Comparison of ENCODE assay signal across 18 cellular contexts in genomic region chr5:131786900-131787692, GRCh38. TPM values are rescaled to one million over a fixed set of nuclear protein-coding genes. Genes with fewer than 3 reads are reported as not detected.
DNase-seq lines count a peak whose midpoint lies in the region; ATAC-seq and TF ChIP-seq lines count a peak whose summit lies in the region.
"Had no signal": no experiment of that assay in that cellular context is flagged by ENCODE, and none has a peak within 500 bp of the region (broad histone marks: within the 10 kb centered on the region; RNA-seq: fewer than 3 reads in every experiment).

No MANE protein-coding gene starts in this region.

- no peak overlapping the region for H3K9ac ChIP-seq in endodermal cell (ENCODE audit: extremely low read depth, low read length, poor library complexity, severe bottlenecking)
- no peak overlapping the region for H3K9ac ChIP-seq in mesenchymal stem cell (ENCODE audit: low read length)
- no peak overlapping the region for H3K9ac ChIP-seq in GM23248

- no peak overlapping the region for H2BK5ac ChIP-seq in mesenchymal stem cell (ENCODE audit: low read depth, low read length, poor library complexity, severe bottlenecking)

- H3K36me3 ChIP-seq in right atrium auricular region: no peaks in the 10 kb centered on the region
- no peaks in the 10 kb centered on the region for H3K36me3 ChIP-seq in endodermal cell (ENCODE audit: control insufficient read depth, insufficient read depth, low read length)
- peaks cover 0 to 10% of the 10 kb centered on the region in 2 experiments for H3K36me3 ChIP-seq in mesenchymal stem cell (ENCODE audit: control insufficient read depth in 1 of 2, insufficient read depth in 2 of 2, low read depth in 1 of 2, low read length in 2 of 2)
- no peaks in the 10 kb centered on the region for H3K36me3 ChIP-seq in GM23248 (ENCODE audit: low read depth)
- peaks cover 0 to 9% (median 0%) of the 10 kb centered on the region in 6 donors for H3K36me3 ChIP-seq in spleen
- H3K36me3 ChIP-seq in osteoblast (ENCODE audit: insufficient read depth, low read length): no peaks in the 10 kb centered on the region

- peaks cover 99% of the 10 kb centered on the region for H3K79me2 ChIP-seq in GM23248 (ENCODE audit: insufficient read depth)
- peaks cover 97% of the 10 kb centered on the region for H3K79me2 ChIP-seq in osteoblast (ENCODE audit: insufficient read depth, low read length)

- ATAC-seq in Right ventricle myocardium superior (ENCODE audit: poor library complexity): peak; percentile 45
- ATAC-seq: SK-N-SH treated with all-trans-retinoic acid at 6 μM for 48 hours had no signal

- H3K79me1 ChIP-seq in mesenchymal stem cell (replicated peaks; ENCODE audit: low read length, poor library complexity, severe bottlenecking): peaks cover 2% of the 10 kb centered on the region

- H2BK12ac ChIP-seq in mesenchymal stem cell (ENCODE audit: low read length in 2 of 2): no peak overlapping the region

- peak overlapping the region; percentile 32 for H3K27ac Mint-ChIP-seq in endodermal cell
- H3K27ac Mint-ChIP-seq in activated naive CD4-positive, alpha-beta T cell treated with anti-CD3 and anti-CD28 coated beads, Interleukin-2, amount 10 ng/mL, durations not matched to agents 7 days and 5 days: no peak overlapping the region
- H3K27ac Mint-ChIP-seq: CD4-positive, alpha-beta T cell had no signal

- H3K4me1 ChIP-seq in right atrium auricular region (peaks cover 0 to 21% of the 10 kb centered on the region in 2 donors), endodermal cell (ENCODE audit: control insufficient read depth, insufficient read depth, low read length) (peaks cover 8% of the 10 kb centered on the region), mesenchymal stem cell (ENCODE audit: control insufficient read depth, insufficient read depth, low read depth, low read length) (peaks cover 2% of the 10 kb centered on the region), GM23248 (ENCODE audit: insufficient read depth) (no peaks in the 10 kb centered on the region), spleen (peaks cover 0 to 61% (median 34%) of the 10 kb centered on the region in 6 donors), osteoblast (ENCODE audit: insufficient read depth, low read length) (no peaks in the 10 kb centered on the region)
- H3K4me1 ChIP-seq: A549 had no signal

- no peaks in the 10 kb centered on the region for H3K27me3 Mint-ChIP-seq in endodermal cell (ENCODE audit: insufficient read depth)
- no peaks in the 10 kb centered on the region for H3K27me3 Mint-ChIP-seq in activated naive CD4-positive, alpha-beta T cell treated with anti-CD3 and anti-CD28 coated beads, Interleukin-2, amount 10 ng/mL, durations not matched to agents 7 days and 5 days
- H3K27me3 Mint-ChIP-seq: CD4-positive, alpha-beta T cell had no signal

- no peaks in the 10 kb centered on the region for H3F3A ChIP-seq in GM23248 (ENCODE audit: insufficient read depth)

- H3K9me3 ChIP-seq in right atrium auricular region: no peaks in the 10 kb centered on the region
- no peaks in the 10 kb centered on the region for H3K9me3 ChIP-seq in endodermal cell (ENCODE audit: control insufficient read depth, low read length)
- no peaks in the 10 kb centered on the region for H3K9me3 ChIP-seq in mesenchymal stem cell (ENCODE audit: control insufficient read depth, low read length)
- H3K9me3 ChIP-seq in GM23248 (ENCODE audit: low read depth): no peaks in the 10 kb centered on the region
- H3K9me3 ChIP-seq in spleen: no peaks in the 10 kb centered on the region
- no peaks in the 10 kb centered on the region for H3K9me3 ChIP-seq in osteoblast (ENCODE audit: low read depth, low read length)
- H3K9me3 ChIP-seq: A549 had no signal

- no peak overlapping the region for H3K23ac ChIP-seq in mesenchymal stem cell (ENCODE audit: low read length in 2 of 2)

- DNase-seq in Right ventricle myocardium superior: no peak
- no peak for DNase-seq in right atrium auricular region (ENCODE audit: low spot score)
- DNase-seq in endodermal cell: no peak
- DNase-seq in mesenchymal stem cell: peak; percentile 5
- DNase-seq in activated naive CD4-positive, alpha-beta T cell treated with anti-CD3 and anti-CD28 coated beads, Interleukin-2, amount 10 ng/mL, durations not matched to agents 7 days and 5 days: no peak
- no peak for DNase-seq in GM23248
- no peak for DNase-seq in spleen
- DNase-seq in osteoblast (ENCODE audit: insufficient read length, low spot score, missing footprints): no peak
- DNase-seq: AML-193; CD4-positive, alpha-beta T cell; H9; NCI-H2171; NCI-H446 treated with DMSO at 0.1 percent for 48 hours; NCI-H774; PC-9; SHP77 had no signal

- H3K4ac ChIP-seq in mesenchymal stem cell (ENCODE audit: low read depth in 1 of 2, low read length in 2 of 2): no peak overlapping the region

- no peak overlapping the region for H3K4me3 Mint-ChIP-seq in endodermal cell
- H3K4me3 Mint-ChIP-seq in activated naive CD4-positive, alpha-beta T cell treated with anti-CD3 and anti-CD28 coated beads, Interleukin-2, amount 10 ng/mL, durations not matched to agents 7 days and 5 days: no peak overlapping the region
- H3K4me3 Mint-ChIP-seq: CD4-positive, alpha-beta T cell; H9 had no signal

- H2BK15ac ChIP-seq in mesenchymal stem cell (ENCODE audit: low read depth, poor library complexity, severe bottlenecking): no peak overlapping the region

- H4K20me1 ChIP-seq in GM23248 (ENCODE audit: insufficient read depth) (peaks cover 14% of the 10 kb centered on the region; the same call in 1 of the 2 replicates), osteoblast (ENCODE audit: insufficient read depth, low read length) (peaks cover 72% of the 10 kb centered on the region)

- no peaks in the 10 kb centered on the region for H3K9me3 Mint-ChIP-seq in endodermal cell
- no peaks in the 10 kb centered on the region for H3K9me3 Mint-ChIP-seq in activated naive CD4-positive, alpha-beta T cell treated with anti-CD3 and anti-CD28 coated beads, Interleukin-2, amount 10 ng/mL, durations not matched to agents 7 days and 5 days
- H3K9me3 Mint-ChIP-seq: H9 had no signal

- 87 to 91% methylated on average over 3 to 4 of the region's 4 CpGs for WGBS in endodermal cell (ENCODE audit: insufficient coverage in 1 of 2, insufficient read length in 1 of 2), 2 experiments
- WGBS in mesenchymal stem cell: 89% methylated on average over 3 of the region's 4 CpGs
- 98 to 99% methylated on average over 4 of the region's 4 CpGs for WGBS in GM23248 (ENCODE audit: low coverage in 1 of 2, low lambda C conversion rate in 2 of 2, missing lambda C conversion rate in 2 of 2), 2 experiments
- 76 to 88% (median 78%) methylated on average over 4 of the region's 4 CpGs for WGBS in spleen, 5 donors

- H3K14ac ChIP-seq in mesenchymal stem cell (ENCODE audit: low read length in 2 of 2): no peak overlapping the region

- CTCF ChIA-PET in activated naive CD4-positive, alpha-beta T cell treated with anti-CD3 and anti-CD28 coated beads, Interleukin-2, amount 10 ng/mL, durations not matched to agents 7 days and 5 days (lab: Charles Lee): interaction anchor here (1.0 kb wide), 1 partner anchor 198 kb away, joined by 3 read pairs; no protein-coding TSS in a partner anchor

- H3K4me3 ChIP-seq in right atrium auricular region: no peak overlapping the region
- H3K4me3 ChIP-seq in endodermal cell (ENCODE audit: low read length): peak overlapping the region; percentile 15
- H3K4me3 ChIP-seq in mesenchymal stem cell (ENCODE audit: insufficient read depth in 1 of 2, low read depth in 1 of 2, low read length in 2 of 2): no peak overlapping the region
- H3K4me3 ChIP-seq in GM23248: no peak overlapping the region
- no peak overlapping the region for H3K4me3 ChIP-seq in spleen
- H3K4me3 ChIP-seq in osteoblast (ENCODE audit: insufficient read depth, low read length): no peak overlapping the region
- H3K4me3 ChIP-seq: A549, PC-9 had no signal

- H3K36me3 Mint-ChIP-seq in endodermal cell (ENCODE audit: low read depth): peaks cover 7% of the 10 kb centered on the region
- peaks cover 25% of the 10 kb centered on the region for H3K36me3 Mint-ChIP-seq in activated naive CD4-positive, alpha-beta T cell treated with anti-CD3 and anti-CD28 coated beads, Interleukin-2, amount 10 ng/mL, durations not matched to agents 7 days and 5 days

- no peak for TF ChIP-seq CTCF in right atrium auricular region (IDR thresholded peaks at IDR 0.05)
- no peak for TF ChIP-seq CTCF in endodermal cell (conservative IDR thresholded peaks at IDR 0.05)
- no peak for TF ChIP-seq CTCF in spleen (IDR thresholded peaks at IDR 0.05 in 8 of 11, conservative IDR thresholded peaks at IDR 0.05 in 3 of 11)
- no peak for TF ChIP-seq CTCF in osteoblast (IDR thresholded peaks at IDR 0.05; ENCODE audit: extremely low read depth, low read depth, low read length)

- H2AK5ac ChIP-seq in mesenchymal stem cell (ENCODE audit: low read length, severe bottlenecking): no peak overlapping the region

- no peak for TF ChIP-seq POLR2A in spleen (IDR thresholded peaks at IDR 0.05)

- no peak overlapping the region for H4K91ac ChIP-seq in mesenchymal stem cell (ENCODE audit: low read length)

- no peak overlapping the region for H4K8ac ChIP-seq in mesenchymal stem cell (ENCODE audit: low read length)

- H3K27me3 ChIP-seq in right atrium auricular region (no peaks in the 10 kb centered on the region), endodermal cell (ENCODE audit: control insufficient read depth, insufficient read depth, low read length, poor library complexity, severe bottlenecking) (no peaks in the 10 kb centered on the region), mesenchymal stem cell (ENCODE audit: control insufficient read depth in 1 of 2, insufficient read depth in 1 of 2, low read length in 2 of 2) (no peaks in the 10 kb centered on the region), GM23248 (replicated peaks; ENCODE audit: insufficient read depth) (no peaks in the 10 kb centered on the region), spleen (replicated peaks in 1 of 7) (no peaks in the 10 kb centered on the region), osteoblast (ENCODE audit: insufficient read depth, low read length) (no peaks in the 10 kb centered on the region)

- H3K4me2 ChIP-seq in mesenchymal stem cell (ENCODE audit: low read length, poor library complexity, severe bottlenecking): no peak overlapping the region
- no peak overlapping the region for H3K4me2 ChIP-seq in GM23248 (ENCODE audit: unreplicated experiment)
- H3K4me2 ChIP-seq in osteoblast (ENCODE audit: insufficient read depth, low read length): no peak overlapping the region
- H3K4me2 ChIP-seq: A549, PC-9 had no signal

- no peak overlapping the region for H3K18ac ChIP-seq in mesenchymal stem cell (ENCODE audit: low read depth in 1 of 2, low read length in 2 of 2)

- H2BK120ac ChIP-seq in mesenchymal stem cell (ENCODE audit: low read depth, low read length): no peak overlapping the region

- H3K27ac ChIP-seq in right atrium auricular region: peak overlapping the region in 1 of 2 donors; percentile 2
- no peak overlapping the region for H3K27ac ChIP-seq in endodermal cell (ENCODE audit: low read depth, low read length)
- no peak overlapping the region for H3K27ac ChIP-seq in mesenchymal stem cell (ENCODE audit: low read length, poor library complexity, severe bottlenecking)
- no peak overlapping the region for H3K27ac ChIP-seq in GM23248
- no peak overlapping the region for H3K27ac ChIP-seq in spleen
- H3K27ac ChIP-seq in osteoblast (ENCODE audit: low read depth, low read length): no peak overlapping the region
- H3K27ac ChIP-seq: A549, PC-9 had no signal

- H2AFZ ChIP-seq in mesenchymal stem cell (ENCODE audit: low read depth, low read length) (no peak overlapping the region), GM23248 (no peak overlapping the region), osteoblast (ENCODE audit: low read length) (no peak overlapping the region)
- H2AFZ ChIP-seq: PC-9 had no signal

- H3K4me1 Mint-ChIP-seq in endodermal cell: peaks cover 16% of the 10 kb centered on the region
- peaks cover 19% of the 10 kb centered on the region for H3K4me1 Mint-ChIP-seq in activated naive CD4-positive, alpha-beta T cell treated with anti-CD3 and anti-CD28 coated beads, Interleukin-2, amount 10 ng/mL, durations not matched to agents 7 days and 5 days

- in situ Hi-C loops in GM23248 (cut with MboI): no loop called here

- intact Hi-C loops in Right ventricle myocardium superior (cut with DNase I): no loop called here
- intact Hi-C loops in spleen (cut with DNase I; ENCODE audit: low total_unique reads): no loop called here

- H3K9me2 ChIP-seq in GM23248 (ENCODE audit: insufficient read depth): no peaks in the 10 kb centered on the region

RNA-seq across cellular contexts. Expression of gene FNIP1, which starts 9.7 kb away (rescaled TPM):
- total RNA-seq in Right ventricle myocardium superior: 30.7 TPM
- 10 to 100 TPM; 30.6 to 38.3 TPM for total RNA-seq in right atrium auricular region
- total RNA-seq in endodermal cell: 10 to 100 TPM; 19.9 to 25.6 TPM
- 12.9 TPM for polyA plus RNA-seq in endodermal cell (2013, experiment 1 of 2)
- 12.7 TPM for polyA plus RNA-seq in endodermal cell (2013, experiment 2 of 2)
- polyA plus RNA-seq in mesenchymal stem cell (2013, experiment 1 of 2): 18.2 TPM
- polyA plus RNA-seq in mesenchymal stem cell (2013, experiment 2 of 2): 18.2 TPM
- 21.6 and 25.8 TPM in 2 replicates for total RNA-seq in GM23248 (2014; rRNA removed; shearing (Covaris generic))
- polyA plus RNA-seq in GM23248 (2016; fragmentation: Nextera tagmentation; extraction: Ambion mirVana): 8.8 and 10.3 TPM in 2 replicates
- total RNA-seq in spleen: 10 to 100 TPM; 36.3 to 53.4 (median 48.1) TPM
- 1 to 10 TPM; 3.6 to 6.2 (median 4.2) TPM for polyA plus RNA-seq in spleen
- 108 and 116 TPM in 2 replicates for total RNA-seq in osteoblast
